Comparison of ENCODE assay signal across 31 cellular contexts in the genomic region with DNA sequence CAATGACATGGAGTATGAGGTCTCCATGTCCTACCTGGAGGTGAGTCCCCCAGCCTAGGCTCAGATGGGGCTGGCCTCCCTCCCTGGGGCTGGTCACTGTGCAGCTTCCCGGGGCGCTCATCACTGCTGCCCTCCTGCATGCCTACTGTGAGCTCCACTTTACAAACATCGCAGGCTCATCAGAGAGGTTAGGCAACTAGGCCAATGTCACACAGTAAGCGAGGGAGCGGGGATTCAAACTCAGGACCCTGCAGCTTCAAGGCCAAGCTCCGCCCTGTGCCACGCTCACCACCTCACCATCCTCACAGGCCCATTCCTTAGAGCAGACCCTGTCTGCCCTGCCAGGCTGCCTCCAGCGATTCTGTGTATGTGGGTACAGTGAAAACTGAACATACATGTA. TPM values are rescaled to one million over a fixed set of nuclear protein-coding genes. Genes with fewer than 3 reads are reported as not detected.
"Had no signal": no experiment of that assay in that cellular context is flagged by ENCODE, and none has a peak within 500 bp of the region (broad histone marks: within the 10 kb centered on the region; RNA-seq: fewer than 3 reads in every experiment).

No MANE protein-coding gene starts in this region.

- H3K36me3 ChIP-seq: brain microvascular endothelial cell, SJCRH30 had no signal

- H3K4me1 ChIP-seq: SJCRH30 had no signal

- H3K4me3 ChIP-seq: SJCRH30, SK-N-MC had no signal

- H3K27me3 ChIP-seq: brain microvascular endothelial cell had no signal

- DNase-seq: activated CD4-positive, alpha-beta memory T cell treated with anti-CD3 and anti-CD28 coated beads, Interleukin-2, amount 10 ng/mL, durations not matched to agents 7 days and 5 days; activated CD4-positive, alpha-beta T cell treated with anti-CD3 and anti-CD28 coated beads for 36 hours; activated CD8-positive, alpha-beta memory T cell treated with anti-CD3 and anti-CD28 coated beads for 24 hours; activated CD8-positive, alpha-beta memory T cell treated with anti-CD3 and anti-CD28 coated beads, Interleukin-2, amount 10 ng/mL, durations not matched to agents 7 days and 5 days; activated CD8-positive, alpha-beta memory T cell treated with anti-CD3 and anti-CD28 coated beads, Interleukin-2, amount 50 U/mL, for 48 hours; activated effector memory CD4-positive, alpha-beta T cell treated with anti-CD3 and anti-CD28 coated beads, Interleukin-2, amount 50 U/mL, for 16 hours; activated naive CD4-positive, alpha-beta T cell; activated naive CD4-positive, alpha-beta T cell treated with anti-CD3 and anti-CD28 coated beads, Interleukin-2, amount 50 U/mL, for 16 hours; activated naive CD8-positive, alpha-beta T cell treated with anti-CD3 and anti-CD28 coated beads for 36 hours; activated T-cell treated with anti-CD3 and anti-CD28 coated beads, Interleukin-2, amount 50 U/mL, for 48 hours; amniotic stem cell; aorta; brain microvascular endothelial cell; NCI-H1048; NCI-H1105 treated with DMSO at 0.1 percent for 48 hours; NCI-H1436; NCI-H1694; NCI-H1930; NCI-H2081 treated with DMSO at 0.1 percent for 48 hours; NCI-H226; NCI-H446 treated with DMSO at 0.1 percent for 48 hours; SHP77; SJCRH30; T1000 had no signal

- H3K27ac ChIP-seq: brain microvascular endothelial cell, SJCRH30, SK-N-MC had no signal

- H3K9me3 ChIP-seq: SJCRH30 had no signal

- ATAC-seq: activated CD4-positive, alpha-beta T cell treated with anti-CD3 and anti-CD28 coated beads for 36 hours; activated CD8-positive, alpha-beta memory T cell treated with anti-CD3 and anti-CD28 coated beads, Interleukin-2, amount 10 ng/mL, durations not matched to agents 7 days and 5 days; Panc1 had no signal

RNA-seq across cellular contexts. Expression of a gene that starts 17.1 kb away (rescaled TPM):
- total RNA-seq: chondrocyte, MCF 10A, RPMI7951, SJCRH30 had no signal
- polyA plus RNA-seq: aorta had no signal

RNA-seq across cellular contexts. Expression of a gene that starts 18.5 kb away (rescaled TPM):
- total RNA-seq: activated CD4-positive, alpha-beta T cell treated with anti-CD3 and anti-CD28 coated beads for 36 hours; activated CD8-positive, alpha-beta memory T cell treated with anti-CD3 and anti-CD28 coated beads, Interleukin-2, amount 10 ng/mL, durations not matched to agents 7 days and 5 days; activated naive CD8-positive, alpha-beta T cell treated with anti-CD3 and anti-CD28 coated beads for 36 hours; aorta; chondrocyte; MCF 10A; RPMI7951; SJCRH30; T-helper 1 cell treated with Interleukin-12 subunit alpha and Interleukin-12 subunit beta and Interleukin-4 antibody, amounts not matched to agents 30 ng/mL and 1 ng/mL, for 36 hours; T-helper 2 cell treated with Interferon-gamma antibody and Interleukin-4, amounts not matched to agents 100 ng/mL and 5 ng/mL, for 36 hours had no signal
- polyA plus RNA-seq: aorta had no signal

RNA-seq across cellular contexts. Expression of a gene that starts 24.2 kb away (rescaled TPM):
- total RNA-seq: activated CD4-positive, alpha-beta T cell treated with anti-CD3 and anti-CD28 coated beads for 36 hours; activated CD8-positive, alpha-beta memory T cell treated with anti-CD3 and anti-CD28 coated beads, Interleukin-2, amount 10 ng/mL, durations not matched to agents 7 days and 5 days; activated naive CD8-positive, alpha-beta T cell treated with anti-CD3 and anti-CD28 coated beads for 36 hours; chondrocyte; MCF 10A; RPMI7951; SJCRH30; T-helper 1 cell treated with Interleukin-12 subunit alpha and Interleukin-12 subunit beta and Interleukin-4 antibody, amounts not matched to agents 30 ng/mL and 1 ng/mL, for 36 hours; T-helper 2 cell treated with Interferon-gamma antibody and Interleukin-4, amounts not matched to agents 100 ng/mL and 5 ng/mL, for 36 hours had no signal
- polyA plus RNA-seq: aorta had no signal
